In the genomic region with DNA sequence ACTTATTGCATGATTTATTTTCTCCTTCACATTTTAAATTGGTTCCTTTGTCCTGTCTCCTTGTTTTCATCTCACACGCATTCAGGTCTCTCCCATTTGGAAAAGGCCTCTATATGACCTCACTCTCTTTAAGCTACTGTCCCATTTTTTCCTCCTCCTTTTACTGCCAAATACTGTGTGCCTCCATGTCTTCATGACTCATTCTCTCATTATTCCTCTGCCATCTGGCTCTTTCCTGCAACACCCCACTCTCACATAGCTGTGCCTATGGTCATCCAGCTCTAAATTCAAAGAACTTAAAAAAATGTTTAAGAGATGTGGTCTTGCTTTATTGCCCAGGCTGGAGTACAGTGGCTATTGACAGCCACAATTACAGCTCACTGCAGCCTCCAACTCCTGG, we compare ENCODE assay signal across 1 cellular context.
TF ChIP-seq lines count a peak whose summit lies in the region.

No MANE protein-coding gene starts in this region.

TF ChIP-seq in IMR-90, 13 proteins besides CTCF, POLR2A, EP300 and RAD21:
- TF ChIP-seq MAZ (IDR thresholded peaks at IDR 0.05; ENCODE audit: borderline replicate concordance, low read depth, low read length) (0 out of 2 replicates have a peak, but pooled peaks have one; percentile 11), SMC3 (IDR thresholded peaks at IDR 0.05; ENCODE audit: low read depth, low read length) (peak; percentile 18; the same call in 1 of the 2 replicates), MXI1 (IDR thresholded peaks at IDR 0.05; ENCODE audit: borderline replicate concordance, low read depth, low read length) (0 out of 2 replicates have a peak, but pooled peaks have one; percentile 29), RCOR1 (IDR thresholded peaks at IDR 0.05; ENCODE audit: insufficient replicate concordance, low read length) (peak; percentile 77), CEBPB (IDR thresholded peaks at IDR 0.05; ENCODE audit: low read depth, low read length) (peak; percentile 60; the same call in 1 of the 2 replicates), CHD1 (IDR thresholded peaks at IDR 0.05; ENCODE audit: low read depth, low read length) (no peak), RFX5 (IDR thresholded peaks at IDR 0.05; ENCODE audit: low read depth, low read length) (no peak), BHLHE40 (IDR thresholded peaks at IDR 0.05; ENCODE audit: low read depth, low read length) (peak; percentile 60; the same call in 1 of the 2 replicates), MAFK (IDR thresholded peaks at IDR 0.05; ENCODE audit: low read depth, low read length) (no peak), NFE2L2 (IDR thresholded peaks at IDR 0.05; ENCODE audit: low read depth, low read length) (no peak), FOS (IDR thresholded peaks at IDR 0.05; ENCODE audit: low read depth, low read length) (peak; percentile 91)
- TF ChIP-seq, protein P1, sequence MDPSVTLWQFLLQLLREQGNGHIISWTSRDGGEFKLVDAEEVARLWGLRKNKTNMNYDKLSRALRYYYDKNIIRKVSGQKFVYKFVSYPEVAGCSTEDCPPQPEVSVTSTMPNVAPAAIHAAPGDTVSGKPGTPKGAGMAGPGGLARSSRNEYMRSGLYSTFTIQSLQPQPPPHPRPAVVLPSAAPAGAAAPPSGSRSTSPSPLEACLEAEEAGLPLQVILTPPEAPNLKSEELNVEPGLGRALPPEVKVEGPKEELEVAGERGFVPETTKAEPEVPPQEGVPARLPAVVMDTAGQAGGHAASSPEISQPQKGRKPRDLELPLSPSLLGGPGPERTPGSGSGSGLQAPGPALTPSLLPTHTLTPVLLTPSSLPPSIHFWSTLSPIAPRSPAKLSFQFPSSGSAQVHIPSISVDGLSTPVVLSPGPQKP (IDR thresholded peaks at IDR 0.05; ENCODE audit: borderline replicate concordance, low read depth, low read length), result no peak
- TF ChIP-seq, protein P2, sequence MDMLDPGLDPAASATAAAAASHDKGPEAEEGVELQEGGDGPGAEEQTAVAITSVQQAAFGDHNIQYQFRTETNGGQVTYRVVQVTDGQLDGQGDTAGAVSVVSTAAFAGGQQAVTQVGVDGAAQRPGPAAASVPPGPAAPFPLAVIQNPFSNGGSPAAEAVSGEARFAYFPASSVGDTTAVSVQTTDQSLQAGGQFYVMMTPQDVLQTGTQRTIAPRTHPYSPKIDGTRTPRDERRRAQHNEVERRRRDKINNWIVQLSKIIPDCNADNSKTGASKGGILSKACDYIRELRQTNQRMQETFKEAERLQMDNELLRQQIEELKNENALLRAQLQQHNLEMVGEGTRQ (IDR thresholded peaks at IDR 0.05; ENCODE audit: low read depth, low read length), result no peak
